ENCODE assay signal across 1 cellular context in genomic region chr15:44711356-44712107, GRCh38.
TF ChIP-seq lines count a peak whose summit lies in the region.

TSS of gene B2M (plus strand) at chr15:44711517. CDS start at chr15:44711547, 30 bp downstream.

TF ChIP-seq in HepG2, 621 proteins besides CTCF, POLR2A, EP300 and RAD21 (continued from another document and continues in another):
- TF ChIP-seq NCOA1 (CRISPR knock-in tag; IDR thresholded peaks at IDR 0.05) (no peak), ZNF607 (CRISPR knock-in tag; IDR thresholded peaks at IDR 0.05; ENCODE audit: borderline replicate concordance) (peak; percentile 80), ARNTL (CRISPR knock-in tag; IDR thresholded peaks at IDR 0.05) (no peak; the same call in 1 of the 2 replicates), ZNF484 (CRISPR knock-in tag; IDR thresholded peaks at IDR 0.05; ENCODE audit: borderline replicate concordance, low read depth) (no peak), ZBTB14 (CRISPR knock-in tag; IDR thresholded peaks at IDR 0.05) (no peak), NFYB (CRISPR knock-in tag; IDR thresholded peaks at IDR 0.05) (peak; percentile 95), ZBTB7A (CRISPR knock-in tag; IDR thresholded peaks at IDR 0.05) (no peak), HES4 (CRISPR knock-in tag; IDR thresholded peaks at IDR 0.05; ENCODE audit: borderline replicate concordance) (peak; percentile 71; the same call in 1 of the 2 replicates), MTERF4 (CRISPR knock-in tag; IDR thresholded peaks at IDR 0.05) (peak; percentile 52), MAZ (IDR thresholded peaks at IDR 0.05; ENCODE audit: borderline replicate concordance, low read depth, low read length) (no peak), MAZ (CRISPR knock-in tag; IDR thresholded peaks at IDR 0.05; ENCODE audit: low read depth) (peak; percentile 81; the same call in 1 of the 2 replicates), ZBED4 (CRISPR knock-in tag; IDR thresholded peaks at IDR 0.05; ENCODE audit: borderline replicate concordance) (peak; percentile 17; the same call in 1 of the 2 replicates), USF2 (IDR thresholded peaks at IDR 0.05; ENCODE audit: low read depth, low read length) (no peak), USF2 (CRISPR knock-in tag; IDR thresholded peaks at IDR 0.05; ENCODE audit: borderline replicate concordance) (no peak), SRF (IDR thresholded peaks at IDR 0.05; ENCODE audit: low read depth, low read length) (no peak), ZNF10 (CRISPR knock-in tag; IDR thresholded peaks at IDR 0.05; ENCODE audit: borderline replicate concordance, low read depth) (no peak), ZKSCAN5 (CRISPR knock-in tag; IDR thresholded peaks at IDR 0.05) (no peak), ZNF780A (CRISPR knock-in tag; IDR thresholded peaks at IDR 0.05) (no peak), WIZ (CRISPR knock-in tag; IDR thresholded peaks at IDR 0.05) (no peak), BHLHE40 (IDR thresholded peaks at IDR 0.05; ENCODE audit: low read length) (peak; percentile 88), HMG20A (CRISPR knock-in tag; IDR thresholded peaks at IDR 0.05; ENCODE audit: borderline replicate concordance) (no peak), HDAC1 (CRISPR knock-in tag; IDR thresholded peaks at IDR 0.05) (peak; percentile 71; the same call in 1 of the 2 replicates), ELK4 (CRISPR knock-in tag; IDR thresholded peaks at IDR 0.05; ENCODE audit: borderline replicate concordance) (no peak), ZNF713 (CRISPR knock-in tag; IDR thresholded peaks at IDR 0.05) (no peak; the same call in 1 of the 2 replicates), PBX3 (CRISPR knock-in tag; IDR thresholded peaks at IDR 0.05; ENCODE audit: borderline replicate concordance) (no peak), ZNF263 (CRISPR knock-in tag; IDR thresholded peaks at IDR 0.05) (peak; percentile 6; the same call in 1 of the 2 replicates), CBX1 (IDR thresholded peaks at IDR 0.05; ENCODE audit: low read depth) (no peak), TFE3 (CRISPR knock-in tag; IDR thresholded peaks at IDR 0.05) (peak; percentile 70), ZSCAN21 (CRISPR knock-in tag; IDR thresholded peaks at IDR 0.05; ENCODE audit: borderline replicate concordance) (peak; percentile 45; the same call in 1 of the 2 replicates), KLF15 (CRISPR knock-in tag; IDR thresholded peaks at IDR 0.05; ENCODE audit: borderline replicate concordance) (no peak), ZFP91 (CRISPR knock-in tag; IDR thresholded peaks at IDR 0.05; ENCODE audit: borderline replicate concordance) (peak; percentile 79), ZNF124 (CRISPR knock-in tag; IDR thresholded peaks at IDR 0.05) (no peak), KDM4B (CRISPR knock-in tag; IDR thresholded peaks at IDR 0.05) (0 out of 2 replicates have a peak, but pooled peaks have one; percentile 70), ZNF556 (CRISPR knock-in tag; IDR thresholded peaks at IDR 0.05; ENCODE audit: borderline replicate concordance) (no peak; the same call in 1 of the 2 replicates), ZNF329 (CRISPR knock-in tag; IDR thresholded peaks at IDR 0.05; ENCODE audit: low read depth) (no peak), ZNF775 (CRISPR knock-in tag; IDR thresholded peaks at IDR 0.05; ENCODE audit: borderline replicate concordance) (no peak), MED1 (CRISPR knock-in tag; IDR thresholded peaks at IDR 0.05) (peak; percentile 59; the same call in 1 of the 2 replicates), HDAC6 (IDR thresholded peaks at IDR 0.05; ENCODE audit: low read depth, low read length) (no peak), PCBP1 (IDR thresholded peaks at IDR 0.05; ENCODE audit: borderline replicate concordance, low read depth, low read length) (no peak), GMEB1 (CRISPR knock-in tag; IDR thresholded peaks at IDR 0.05; ENCODE audit: borderline replicate concordance) (no peak), ZNF446 (CRISPR knock-in tag; IDR thresholded peaks at IDR 0.05) (no peak), YEATS4 (CRISPR knock-in tag; IDR thresholded peaks at IDR 0.05; ENCODE audit: borderline replicate concordance) (peak; percentile 84), ZNF674 (CRISPR knock-in tag; IDR thresholded peaks at IDR 0.05; ENCODE audit: low read depth) (0 out of 2 replicates have a peak, but pooled peaks have one; percentile 35), ZNF547 (CRISPR knock-in tag; IDR thresholded peaks at IDR 0.05) (peak; percentile 43), ZNF629 (CRISPR knock-in tag; conservative IDR thresholded peaks at IDR 0.05) (no peak)
